20 cellular contexts compared by ENCODE assay signal in the genomic region with DNA sequence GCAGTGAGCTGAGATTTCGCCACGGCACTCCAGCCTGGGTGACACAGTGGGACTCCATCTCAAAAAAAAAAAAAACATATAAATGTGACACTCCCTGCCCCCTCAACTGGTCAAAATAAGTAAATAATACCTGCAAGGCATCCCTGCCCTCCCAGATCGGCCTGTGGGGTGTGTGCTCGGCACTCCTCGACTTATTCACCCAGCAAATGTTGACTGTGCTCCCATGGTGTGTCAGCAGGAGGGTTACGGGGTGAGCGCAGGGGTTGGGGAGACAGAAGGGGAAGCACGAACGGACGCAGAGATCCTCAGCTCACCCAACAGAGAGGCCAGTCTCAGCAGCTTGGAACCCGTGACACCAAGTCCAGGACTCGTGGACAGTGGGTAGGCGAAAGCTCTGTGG. TPM values are rescaled to one million over a fixed set of nuclear protein-coding genes. Genes with fewer than 3 reads are reported as not detected.
DNase-seq lines count a peak whose midpoint lies in the region; ATAC-seq, FAIRE-seq and TF ChIP-seq lines count a peak whose summit lies in the region.
"Had no signal": no experiment of that assay in that cellular context is flagged by ENCODE, and none has a peak within 500 bp of the region (broad histone marks: within the 10 kb centered on the region; RNA-seq: fewer than 3 reads in every experiment).

No MANE protein-coding gene starts in this region.

- H2AFZ ChIP-seq in GM23338 = no peak overlapping the region

- no peaks in the 10 kb centered on the region for H3K36me3 ChIP-seq in GM23338 (ENCODE audit: insufficient read depth)
- H3K36me3 ChIP-seq: esophagus muscularis mucosa, left ventricle myocardium inferior, SJCRH30, tibial artery had no signal

- H3K4me1 ChIP-seq in GM23338 (ENCODE audit: insufficient read depth) = peaks cover 5% of the 10 kb centered on the region

- H4K20me1 ChIP-seq in GM23338 (replicated peaks; ENCODE audit: insufficient read depth) = no peaks in the 10 kb centered on the region

- H3K79me2 ChIP-seq in GM23338 (replicated peaks; ENCODE audit: insufficient read depth) = no peaks in the 10 kb centered on the region

- peaks cover 16% of the 10 kb centered on the region for H3K27me3 Mint-ChIP-seq in T-helper 1 cell treated with Interleukin-12 subunit alpha and Interleukin-12 subunit beta and Interleukin-4 antibody, amounts not matched to agents 30 μg/mL and 1 μg/mL, for 36 hours (ENCODE audit: low read depth)
- peaks cover 37% of the 10 kb centered on the region for H3K27me3 Mint-ChIP-seq in GM23338 (ENCODE audit: insufficient read depth, low read depth, poor library complexity)
- peaks cover 15% of the 10 kb centered on the region for H3K27me3 Mint-ChIP-seq in activated T-helper 2 cell treated with anti-CD3 and anti-CD28 coated beads, Interferon-gamma antibody, Interleukin-2, Interleukin-4, amounts not matched to agents 10 μg/mL and 5 μg/mL and 100 μg/mL, durations not matched to agents 14 hours and 24 hours and 36 hours (ENCODE audit: low read depth)
- H3K27me3 Mint-ChIP-seq in natural killer cell treated with Interleukin-12 subunit alpha and Interleukin-12 subunit beta and Interleukin-15 and Interleukin-18, amount 100 ng/mL, for 72 hours = peaks cover 0 to 3% of the 10 kb centered on the region in 2 donors

- H3K36me3 Mint-ChIP-seq in T-helper 1 cell treated with Interleukin-12 subunit alpha and Interleukin-12 subunit beta and Interleukin-4 antibody, amounts not matched to agents 30 μg/mL and 1 μg/mL, for 36 hours (ENCODE audit: low read depth) = no peaks in the 10 kb centered on the region
- 0 out of 3 replicates have a peak, but pooled peaks cover 3% of the 10 kb centered on the region for H3K36me3 Mint-ChIP-seq in GM23338 (ENCODE audit: low read depth)
- H3K36me3 Mint-ChIP-seq in activated T-helper 2 cell treated with anti-CD3 and anti-CD28 coated beads, Interferon-gamma antibody, Interleukin-2, Interleukin-4, amounts not matched to agents 10 μg/mL and 5 μg/mL and 100 μg/mL, durations not matched to agents 14 hours and 24 hours and 36 hours (ENCODE audit: low read depth) = no peaks in the 10 kb centered on the region
- no peaks in the 10 kb centered on the region for H3K36me3 Mint-ChIP-seq in natural killer cell treated with Interleukin-12 subunit alpha and Interleukin-12 subunit beta and Interleukin-15 and Interleukin-18, amount 100 ng/mL, for 72 hours

- ATAC-seq in GM23338 = no peak
- ATAC-seq in natural killer cell treated with Interleukin-12 subunit alpha and Interleukin-12 subunit beta and Interleukin-15 and Interleukin-18, amount 100 ng/mL, for 72 hours = no peak
- no peak for ATAC-seq in GM18505 (IDR thresholded peaks at IDR 0.05; ENCODE audit: unreplicated experiment)
- ATAC-seq: body of pancreas, psoas muscle had no signal

- H3K4me1 Mint-ChIP-seq in T-helper 1 cell treated with Interleukin-12 subunit alpha and Interleukin-12 subunit beta and Interleukin-4 antibody, amounts not matched to agents 30 μg/mL and 1 μg/mL, for 36 hours (ENCODE audit: low read depth) = peaks cover 12% of the 10 kb centered on the region
- H3K4me1 Mint-ChIP-seq in GM23338 = peaks cover 12% of the 10 kb centered on the region; the same call in 2 of the 3 replicates
- H3K4me1 Mint-ChIP-seq in activated T-helper 2 cell treated with anti-CD3 and anti-CD28 coated beads, Interferon-gamma antibody, Interleukin-2, Interleukin-4, amounts not matched to agents 10 μg/mL and 5 μg/mL and 100 μg/mL, durations not matched to agents 14 hours and 24 hours and 36 hours (ENCODE audit: low read depth) = peaks cover 11% of the 10 kb centered on the region
- H3K4me1 Mint-ChIP-seq in natural killer cell treated with Interleukin-12 subunit alpha and Interleukin-12 subunit beta and Interleukin-15 and Interleukin-18, amount 100 ng/mL, for 72 hours (ENCODE audit: low read depth in 2 of 2) = peaks cover 3% of the 10 kb centered on the region in 2 donors

- H3K27ac ChIP-seq in GM23338 (ENCODE audit: low read depth) = no peak overlapping the region
- H3K27ac ChIP-seq: body of pancreas, esophagus muscularis mucosa, left ventricle myocardium inferior, psoas muscle, SJCRH30, tibial artery had no signal

- H3K4me3 Mint-ChIP-seq in T-helper 1 cell treated with Interleukin-12 subunit alpha and Interleukin-12 subunit beta and Interleukin-4 antibody, amounts not matched to agents 30 μg/mL and 1 μg/mL, for 36 hours = peak overlapping the region; percentile 73
- H3K4me3 Mint-ChIP-seq in GM23338 = peak overlapping the region; percentile 62; the same call in 2 of the 3 replicates
- H3K4me3 Mint-ChIP-seq in activated T-helper 2 cell treated with anti-CD3 and anti-CD28 coated beads, Interferon-gamma antibody, Interleukin-2, Interleukin-4, amounts not matched to agents 10 μg/mL and 5 μg/mL and 100 μg/mL, durations not matched to agents 14 hours and 24 hours and 36 hours (ENCODE audit: low read depth) = peak overlapping the region; percentile 78
- peak overlapping the region; percentile 65 for H3K4me3 Mint-ChIP-seq in natural killer cell treated with Interleukin-12 subunit alpha and Interleukin-12 subunit beta and Interleukin-15 and Interleukin-18, amount 100 ng/mL, for 72 hours

- FAIRE-seq in H54 (lab: Jason Lieb, UNC) = no peak

- no peak for TF ChIP-seq CTCF in GM23338 (conservative IDR thresholded peaks at IDR 0.05; ENCODE audit: low read depth in 2 of 2)

- no peaks in the 10 kb centered on the region for H3K9me2 ChIP-seq in GM23338 (ENCODE audit: insufficient read depth)

- peak overlapping the region; percentile 55 for H3K27ac Mint-ChIP-seq in T-helper 1 cell treated with Interleukin-12 subunit alpha and Interleukin-12 subunit beta and Interleukin-4 antibody, amounts not matched to agents 30 μg/mL and 1 μg/mL, for 36 hours
- H3K27ac Mint-ChIP-seq in GM23338 = no peak overlapping the region
- no peak overlapping the region for H3K27ac Mint-ChIP-seq in activated T-helper 2 cell treated with anti-CD3 and anti-CD28 coated beads, Interferon-gamma antibody, Interleukin-2, Interleukin-4, amounts not matched to agents 10 μg/mL and 5 μg/mL and 100 μg/mL, durations not matched to agents 14 hours and 24 hours and 36 hours
- H3K27ac Mint-ChIP-seq in natural killer cell treated with Interleukin-12 subunit alpha and Interleukin-12 subunit beta and Interleukin-15 and Interleukin-18, amount 100 ng/mL, for 72 hours = peak overlapping the region in 1 of 2 donors; percentile 18

- TF ChIP-seq POLR2A in GM18505 (IDR thresholded peaks at IDR 0.05; ENCODE audit: borderline replicate concordance, extremely low read depth, insufficient read depth, insufficient read length) (no peak), H54 (IDR thresholded peaks at IDR 0.05; ENCODE audit: low read depth, low read length) (no peak)

- H3F3A ChIP-seq in GM23338 (replicated peaks; ENCODE audit: low read depth) = no peaks in the 10 kb centered on the region

- no peak overlapping the region for H3K4me3 ChIP-seq in GM23338
- H3K4me3 ChIP-seq: body of pancreas, esophagus muscularis mucosa, left ventricle myocardium inferior, psoas muscle, SJCRH30, smooth muscle cell, tibial artery had no signal

- peaks cover 23% of the 10 kb centered on the region for H3K27me3 ChIP-seq in GM23338 (ENCODE audit: insufficient read depth)
- H3K27me3 ChIP-seq: body of pancreas had no signal

- intact Hi-C loops in activated T-helper 2 cell treated with anti-CD3 and anti-CD28 coated beads, Interferon-gamma antibody, Interleukin-2, Interleukin-4, amounts not matched to agents 10 μg/mL and 5 μg/mL and 100 μg/mL, durations not matched to agents 14 hours and 24 hours and 36 hours (cut with micrococcal nuclease) = no loop called here

- DNase-seq in T-helper 1 cell = no peak
- DNase-seq in GM23338 (ENCODE audit: low spot score) = no peak
- DNase-seq in activated T-helper 2 cell treated with anti-CD3 and anti-CD28 coated beads, Interferon-gamma antibody, Interleukin-2, Interleukin-4, amounts not matched to agents 10 μg/mL and 5 μg/mL and 100 μg/mL, durations not matched to agents 14 hours and 24 hours and 36 hours (ENCODE audit: low spot score) = no peak
- DNase-seq in natural killer cell treated with Interleukin-12 subunit alpha and Interleukin-12 subunit beta and Interleukin-15 and Interleukin-18, amount 100 ng/mL, for 72 hours (ENCODE audit: low spot score) = no peak
- no peak for DNase-seq in H54 (ENCODE audit: insufficient read length, low spot score)
- DNase-seq in LoVo (ENCODE audit: low spot score) = no peak
- DNase-seq: 8988T; activated effector memory CD4-positive, alpha-beta T cell treated with anti-CD3 and anti-CD28 coated beads, Interleukin-2, amount 50 U/mL, for 16 hours; body of pancreas; left ventricle myocardium inferior; NCI-H2081 treated with DMSO at 0.1 percent for 48 hours; NCI-H526; OCI-M1; psoas muscle; SJCRH30; tibial artery had no signal

- H3K9me3 Mint-ChIP-seq in T-helper 1 cell treated with Interleukin-12 subunit alpha and Interleukin-12 subunit beta and Interleukin-4 antibody, amounts not matched to agents 30 μg/mL and 1 μg/mL, for 36 hours = no peaks in the 10 kb centered on the region
- no peaks in the 10 kb centered on the region; the same call in 2 of the 3 replicates for H3K9me3 Mint-ChIP-seq in GM23338
- H3K9me3 Mint-ChIP-seq in activated T-helper 2 cell treated with anti-CD3 and anti-CD28 coated beads, Interferon-gamma antibody, Interleukin-2, Interleukin-4, amounts not matched to agents 10 μg/mL and 5 μg/mL and 100 μg/mL, durations not matched to agents 14 hours and 24 hours and 36 hours = no peaks in the 10 kb centered on the region
- no peaks in the 10 kb centered on the region for H3K9me3 Mint-ChIP-seq in natural killer cell treated with Interleukin-12 subunit alpha and Interleukin-12 subunit beta and Interleukin-15 and Interleukin-18, amount 100 ng/mL, for 72 hours

- H3K4me2 ChIP-seq in GM23338 = no peak overlapping the region
- H3K4me2 ChIP-seq: smooth muscle cell had no signal

RNA-seq across cellular contexts. Expression of a gene that starts 1.7 kb away (rescaled TPM):
- total RNA-seq in GM23338 (2014; rRNA removed; shearing (Covaris generic)) = 7.1 and 12.8 TPM in 2 replicates
- 3.3 and 3.5 TPM in 2 replicates for polyA plus RNA-seq in GM23338 (2016; fragmentation: Nextera tagmentation; extraction: Ambion mirVana)
- total RNA-seq in activated T-helper 2 cell treated with anti-CD3 and anti-CD28 coated beads, Interferon-gamma antibody, Interleukin-2, Interleukin-4, amounts not matched to agents 10 μg/mL and 5 μg/mL and 100 μg/mL, durations not matched to agents 14 hours and 24 hours and 36 hours = 2.2 and 2.9 TPM in 2 replicates
- total RNA-seq in natural killer cell treated with Interleukin-12 subunit alpha and Interleukin-12 subunit beta and Interleukin-15 and Interleukin-18, amount 100 ng/mL, for 72 hours = 1 to 10 TPM; 2.6 to 6.7 TPM
- total RNA-seq: left ventricle myocardium inferior, SJCRH30 had no signal

RNA-seq across cellular contexts. Expression of a gene that starts 4.9 kb away (rescaled TPM):
- 83.2 and 85.4 TPM in 2 replicates for total RNA-seq in GM23338 (2014; rRNA removed; shearing (Covaris generic))
- 23.3 and 26.5 TPM in 2 replicates for polyA plus RNA-seq in GM23338 (2016; fragmentation: Nextera tagmentation; extraction: Ambion mirVana)
- 102 and 106 TPM in 2 replicates for total RNA-seq in activated T-helper 2 cell treated with anti-CD3 and anti-CD28 coated beads, Interferon-gamma antibody, Interleukin-2, Interleukin-4, amounts not matched to agents 10 μg/mL and 5 μg/mL and 100 μg/mL, durations not matched to agents 14 hours and 24 hours and 36 hours
- 100 to 1,000 TPM; 114 to 152 TPM for total RNA-seq in natural killer cell treated with Interleukin-12 subunit alpha and Interleukin-12 subunit beta and Interleukin-15 and Interleukin-18, amount 100 ng/mL, for 72 hours

RNA-seq across cellular contexts. Expression of a gene that starts 7.0 kb away (rescaled TPM):
- total RNA-seq in GM23338 (2014; rRNA removed; shearing (Covaris generic)) = 0.16 TPM in 1 of 2 replicates, not detected in the other
- polyA plus RNA-seq in GM23338 (2016; fragmentation: Nextera tagmentation; extraction: Ambion mirVana) = not detected in 2 replicates
- 0.25 TPM in 1 of 2 replicates, not detected in the other for total RNA-seq in activated T-helper 2 cell treated with anti-CD3 and anti-CD28 coated beads, Interferon-gamma antibody, Interleukin-2, Interleukin-4, amounts not matched to agents 10 μg/mL and 5 μg/mL and 100 μg/mL, durations not matched to agents 14 hours and 24 hours and 36 hours
- total RNA-seq in natural killer cell treated with Interleukin-12 subunit alpha and Interleukin-12 subunit beta and Interleukin-15 and Interleukin-18, amount 100 ng/mL, for 72 hours = under 1 TPM in 1 of 2 donors, not detected in 1; 0.45 TPM
- total RNA-seq: body of pancreas, esophagus muscularis mucosa, left ventricle myocardium inferior, psoas muscle, SJCRH30, smooth muscle cell had no signal
- polyA plus RNA-seq: psoas muscle had no signal

RNA-seq across cellular contexts. Expression of a gene that starts 27.8 kb away (rescaled TPM):
- 30.7 and 36.3 TPM in 2 replicates for total RNA-seq in GM23338 (2014; rRNA removed; shearing (Covaris generic))
- 14.6 and 15.6 TPM in 2 replicates for polyA plus RNA-seq in GM23338 (2016; fragmentation: Nextera tagmentation; extraction: Ambion mirVana)
- 77.2 and 81.8 TPM in 2 replicates for total RNA-seq in activated T-helper 2 cell treated with anti-CD3 and anti-CD28 coated beads, Interferon-gamma antibody, Interleukin-2, Interleukin-4, amounts not matched to agents 10 μg/mL and 5 μg/mL and 100 μg/mL, durations not matched to agents 14 hours and 24 hours and 36 hours
- 100 to 1,000 TPM in 1 of 2 donors, 10 to 100 TPM in 1; 97.8 to 149 TPM for total RNA-seq in natural killer cell treated with Interleukin-12 subunit alpha and Interleukin-12 subunit beta and Interleukin-15 and Interleukin-18, amount 100 ng/mL, for 72 hours

RNA-seq across cellular contexts. Expression of a gene that starts 28.3 kb away (rescaled TPM):
- total RNA-seq in GM23338 (2014; rRNA removed; shearing (Covaris generic)) = 76.1 and 77.5 TPM in 2 replicates
- 52.2 and 60.7 TPM in 2 replicates for polyA plus RNA-seq in GM23338 (2016; fragmentation: Nextera tagmentation; extraction: Ambion mirVana)
- total RNA-seq in activated T-helper 2 cell treated with anti-CD3 and anti-CD28 coated beads, Interferon-gamma antibody, Interleukin-2, Interleukin-4, amounts not matched to agents 10 μg/mL and 5 μg/mL and 100 μg/mL, durations not matched to agents 14 hours and 24 hours and 36 hours = 112 and 115 TPM in 2 replicates
- total RNA-seq in natural killer cell treated with Interleukin-12 subunit alpha and Interleukin-12 subunit beta and Interleukin-15 and Interleukin-18, amount 100 ng/mL, for 72 hours = 100 to 1,000 TPM; 105 to 156 TPM
